In the genomic region with DNA sequence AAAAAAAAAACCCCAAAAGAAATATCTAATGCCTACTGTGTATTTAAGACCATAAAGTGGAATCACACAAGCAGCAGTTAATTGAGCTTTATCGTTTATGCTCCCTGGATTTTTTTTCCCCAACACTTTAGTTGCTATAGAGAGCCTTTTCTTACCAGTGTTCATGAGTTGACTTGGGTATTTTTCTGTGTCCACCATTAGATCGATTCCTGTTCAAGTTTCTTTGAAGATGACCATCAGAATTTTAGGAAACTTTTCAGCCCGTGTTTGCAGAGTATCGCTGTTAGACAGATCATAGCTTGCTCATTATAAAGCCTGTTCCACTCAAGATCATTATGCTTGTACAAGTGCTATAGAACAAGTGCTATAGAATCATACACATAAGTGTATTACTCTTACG, we compare ENCODE assay signal across 8 cellular contexts. TPM values are rescaled to one million over a fixed set of nuclear protein-coding genes. Genes with fewer than 3 reads are reported as not detected.
DNase-seq lines count a peak whose midpoint lies in the region; ATAC-seq, FAIRE-seq and TF ChIP-seq lines count a peak whose summit lies in the region.

No MANE protein-coding gene starts in this region.

- H4K20me1 ChIP-seq in GM23338 (replicated peaks; ENCODE audit: insufficient read depth): no peaks in the 10 kb centered on the region

- no peak overlapping the region for H2AFZ ChIP-seq in GM23338

- peaks cover 26% of the 10 kb centered on the region for H3K4me1 Mint-ChIP-seq in GM23338

- H3K36me3 ChIP-seq in GM23338 (ENCODE audit: insufficient read depth): no peaks in the 10 kb centered on the region

- H3K9me3 Mint-ChIP-seq in GM23338: no peaks in the 10 kb centered on the region

- H3K4me3 ChIP-seq in A549: peak overlapping the region; percentile 90
- H3K4me3 ChIP-seq in GM23338: peak overlapping the region; percentile 68
- peak overlapping the region; percentile 76 for H3K4me3 ChIP-seq in astrocyte of the cerebellum (ENCODE audit: low read depth, low read length)
- peak overlapping the region; percentile 86 for H3K4me3 ChIP-seq in mononuclear cell (ENCODE audit: low read length)

- in situ Hi-C loops in astrocyte of the cerebellum (cut with HindIII; ENCODE audit: low sequenced_read_pairs): no loop called here

- H3K4me1 ChIP-seq in A549 (peaks cover 21% of the 10 kb centered on the region), GM23338 (ENCODE audit: insufficient read depth) (peaks cover 9% of the 10 kb centered on the region), mononuclear cell (ENCODE audit: insufficient read depth, low read length) (peaks cover 11% of the 10 kb centered on the region)

- WGBS in A549 (ENCODE audit: missing lambda C conversion rate): 4% methylated on average over 5 of the region's 5 CpGs

- ATAC-seq in A549 (peak in 1 of 2 experiments; percentile 15; a peak in 3 of 6 replicates), GM23338 (no peak), GM19324 (IDR thresholded peaks at IDR 0.05; ENCODE audit: low FRiP score, unreplicated experiment) (no peak), HG02798 (IDR thresholded peaks at IDR 0.05; ENCODE audit: poor library complexity, unreplicated experiment) (no peak)

- no peaks in the 10 kb centered on the region for H3F3A ChIP-seq in GM23338 (replicated peaks; ENCODE audit: low read depth)

- H3K27me3 ChIP-seq in GM23338 (ENCODE audit: insufficient read depth) (no peaks in the 10 kb centered on the region), mononuclear cell (ENCODE audit: insufficient read depth, low read length) (no peaks in the 10 kb centered on the region)

- POLR2A ChIA-PET in A549 (lab: Yijun Ruan, JAX): interaction anchor here (0.6 to 2.3 kb wide), 3 partner anchors 136 to 184 kb away, joined by 3 to 12 read pairs (median 4); no protein-coding TSS in a partner anchor

- H3K27ac ChIP-seq in A549: peak overlapping the region; percentile 82 to 90
- H3K27ac ChIP-seq in GM23338 (ENCODE audit: low read depth): peak overlapping the region; percentile 10; the same call in 1 of the 2 replicates

- CTCF ChIA-PET in A549 (lab: Yijun Ruan, JAX): interaction anchor here (0.6 to 1.6 kb wide), 6 partner anchors 9 to 731 kb away, joined by 3 to 9 read pairs (median 4); no protein-coding TSS in a partner anchor

- no peaks in the 10 kb centered on the region for H3K9me3 ChIP-seq in A549
- H3K9me3 ChIP-seq in mononuclear cell (ENCODE audit: low read depth, low read length): no peaks in the 10 kb centered on the region

- H3K4me3 Mint-ChIP-seq in GM23338: peak overlapping the region; percentile 88

- peak overlapping the region; percentile 95 for H3K27ac Mint-ChIP-seq in GM23338

- peak overlapping the region; percentile 99 for H3K4me2 ChIP-seq in A549
- peak overlapping the region; percentile 68 for H3K4me2 ChIP-seq in GM23338

- peaks cover 1% of the 10 kb centered on the region for H3K36me3 Mint-ChIP-seq in GM23338 (ENCODE audit: low read depth)

- TF ChIP-seq EP300 in A549 (IDR thresholded peaks at IDR 0.05): no peak

- H3K27me3 Mint-ChIP-seq in GM23338 (ENCODE audit: insufficient read depth, low read depth, poor library complexity): peaks cover 5% of the 10 kb centered on the region

- FAIRE-seq in A549 (lab: Jason Lieb, UNC): no peak

- DNase-seq in A549 (ENCODE audit: low read depth in 1 of 2, low spot score in 1 of 2): peak in 1 of 2 experiments; percentile 8
- DNase-seq in GM23338 (ENCODE audit: low spot score): no peak
- DNase-seq in astrocyte of the cerebellum (ENCODE audit: low read depth): no peak
- DNase-seq in SKM-1 (lab: John Stamatoyannopoulos, UW; ENCODE audit: unreplicated experiment): no peak
- DNase-seq in stimulated activated CD4-positive, alpha-beta T cell treated with anti-CD3 and anti-CD28 coated beads, Interleukin-4, amount 100 ng/mL, for 24 hours: no peak

- TF ChIP-seq RAD21 in A549 (conservative IDR thresholded peaks at IDR 0.05 in 1 of 2, IDR thresholded peaks at IDR 0.05 in 1 of 2): no peak

- no peaks in the 10 kb centered on the region for H3K9me2 ChIP-seq in GM23338 (ENCODE audit: insufficient read depth)

- no peak for TF ChIP-seq POLR2A in A549 (IDR thresholded peaks at IDR 0.05; ENCODE audit: low read length)

- TF ChIP-seq CTCF in A549 (IDR thresholded peaks at IDR 0.05): no peak
- no peak for TF ChIP-seq CTCF in GM23338 (conservative IDR thresholded peaks at IDR 0.05; ENCODE audit: low read depth in 2 of 2)
- TF ChIP-seq CTCF in astrocyte of the cerebellum (IDR thresholded peaks at IDR 0.05; ENCODE audit: low read depth, low read length, missing control alignments): no peak

- peaks cover 50% of the 10 kb centered on the region for H3K79me2 ChIP-seq in GM23338 (replicated peaks; ENCODE audit: insufficient read depth)

TF ChIP-seq in A549, 52 proteins besides CTCF, POLR2A, EP300 and RAD21 (continues in another document):
- TF ChIP-seq, protein P1, sequence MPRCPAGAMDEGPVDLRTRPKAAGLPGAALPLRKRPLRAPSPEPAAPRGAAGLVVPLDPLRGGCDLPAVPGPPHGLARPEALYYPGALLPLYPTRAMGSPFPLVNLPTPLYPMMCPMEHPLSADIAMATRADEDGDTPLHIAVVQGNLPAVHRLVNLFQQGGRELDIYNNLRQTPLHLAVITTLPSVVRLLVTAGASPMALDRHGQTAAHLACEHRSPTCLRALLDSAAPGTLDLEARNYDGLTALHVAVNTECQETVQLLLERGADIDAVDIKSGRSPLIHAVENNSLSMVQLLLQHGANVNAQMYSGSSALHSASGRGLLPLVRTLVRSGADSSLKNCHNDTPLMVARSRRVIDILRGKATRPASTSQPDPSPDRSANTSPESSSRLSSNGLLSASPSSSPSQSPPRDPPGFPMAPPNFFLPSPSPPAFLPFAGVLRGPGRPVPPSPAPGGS (IDR thresholded peaks at IDR 0.05): no peak
- no peak for TF ChIP-seq TP53 (CRISPR knock-in tag; IDR thresholded peaks at IDR 0.05)
- no peak for TF ChIP-seq CEBPB (IDR thresholded peaks at IDR 0.05)
- no peak for TF ChIP-seq RARB (CRISPR knock-in tag; IDR thresholded peaks at IDR 0.05)
- no peak for TF ChIP-seq NFE2L2 (conservative IDR thresholded peaks at IDR 0.05; ENCODE audit: low read length)
- TF ChIP-seq ZSCAN20 (CRISPR knock-in tag; IDR thresholded peaks at IDR 0.05): no peak
- no peak for TF ChIP-seq HEYL (CRISPR knock-in tag; IDR thresholded peaks at IDR 0.05)
- TF ChIP-seq EHF (CRISPR knock-in tag; IDR thresholded peaks at IDR 0.05): no peak
- no peak for TF ChIP-seq NPAS2 (CRISPR knock-in tag; IDR thresholded peaks at IDR 0.05; ENCODE audit: borderline replicate concordance)
- TF ChIP-seq ESRRA (IDR thresholded peaks at IDR 0.05; ENCODE audit: borderline replicate concordance, low read length): no peak
- TF ChIP-seq ZFP36 (IDR thresholded peaks at IDR 0.05; ENCODE audit: borderline replicate concordance, partially characterized antibody): no peak

TF ChIP-seq in GM23338, 12 proteins besides CTCF, POLR2A, EP300 and RAD21 (continues in another document):
- TF ChIP-seq STAT1 (IDR thresholded peaks at IDR 0.05; ENCODE audit: unreplicated experiment): no peak
- TF ChIP-seq JUNB (IDR thresholded peaks at IDR 0.05; ENCODE audit: unreplicated experiment): no peak
- TF ChIP-seq NANOG (IDR thresholded peaks at IDR 0.05; ENCODE audit: borderline replicate concordance): no peak
- no peak for TF ChIP-seq EZH2 (IDR thresholded peaks at IDR 0.05; ENCODE audit: low read depth, unreplicated experiment)
- TF ChIP-seq ZNF114 (CRISPR knock-in tag; IDR thresholded peaks at IDR 0.05): no peak

RNA-seq across cellular contexts. Expression of a gene that starts 1.5 kb away (rescaled TPM):
- 18.6 and 23.7 TPM in 2 replicates for polyA plus RNA-seq in A549 (2011; rRNA removed)
- polyA plus RNA-seq in A549 (2012; cell fraction: cytosol; rRNA removed): 2.9 and 3.7 TPM in 2 replicates
- 1.8 and 2.4 TPM in 2 replicates for polyA plus RNA-seq in A549 (2012; cell fraction: nucleus; rRNA removed)
- polyA plus RNA-seq in A549 (2017; fragmentation: RNase III; extraction: RNeasy Plus Mini Kit Qiagen cat#74134 plus additional on column Dnase treatment): 10.2 to 11.8 TPM (median 10.5 TPM) in 3 replicates
- 14.1 and 15.9 TPM in 2 replicates for polyA minus RNA-seq in A549 (2011; rRNA and poly(A)+ RNA removed)
- 28.6 and 31.2 TPM in 2 replicates for total RNA-seq in GM23338 (2014; rRNA removed; shearing (Covaris generic))
- polyA plus RNA-seq in GM23338 (2016; fragmentation: Nextera tagmentation; extraction: Ambion mirVana): 8.1 and 8.8 TPM in 2 replicates
- total RNA-seq in mononuclear cell: 34.0 TPM
